In genomic region chr11:17639091-17639490, GRCh38 we compare ENCODE assay signal across 6 cellular contexts.
"Had no signal": no experiment of that assay in that cellular context is flagged by ENCODE, and none has a peak within 500 bp of the region (broad histone marks: within the 10 kb centered on the region; RNA-seq: fewer than 3 reads in every experiment).

No MANE protein-coding gene starts in this region.

- H3K4me1 Mint-ChIP-seq: GM23338 had no signal

- H2AFZ ChIP-seq: GM23338 had no signal

- DNase-seq: H9, HCEC 1CT, IMR-90, KG1 had no signal

- ATAC-seq: GM23338, K562 had no signal

- H3K9me3 Mint-ChIP-seq: GM23338, H9 had no signal

- H3K4me3 ChIP-seq: GM23338, K562 had no signal

- H3K4me3 Mint-ChIP-seq: GM23338, H9 had no signal

- H3K27ac Mint-ChIP-seq: GM23338, H9 had no signal

- H3K4me2 ChIP-seq: GM23338 had no signal
